Comparison of ENCODE assay signal across 35 cellular contexts in the genomic region with DNA sequence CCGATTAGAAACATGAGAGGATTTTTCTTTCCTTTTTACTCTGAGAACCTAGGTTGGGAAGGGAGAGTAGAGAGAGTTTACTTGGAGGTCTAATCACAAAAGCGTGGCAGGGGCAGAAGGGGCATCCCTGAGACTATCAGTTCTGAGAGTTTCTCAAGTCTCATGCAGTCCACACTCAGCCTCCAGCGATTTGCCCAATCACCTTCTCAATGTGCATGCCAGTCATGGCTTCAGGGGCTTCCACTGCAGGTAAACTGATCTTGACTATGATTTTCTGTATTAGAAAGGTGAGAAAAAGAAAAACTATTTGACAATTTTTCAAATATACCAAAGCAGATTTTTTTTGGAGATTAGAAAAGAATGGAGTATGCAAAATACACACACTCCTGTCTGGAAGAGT.
"Had no signal": no experiment of that assay in that cellular context is flagged by ENCODE, and none has a peak within 500 bp of the region (broad histone marks: within the 10 kb centered on the region; RNA-seq: fewer than 3 reads in every experiment).

No MANE protein-coding gene starts in this region.

- H3K9ac ChIP-seq: KMS-11 had no signal

- H3K4me3 ChIP-seq: MG63 had no signal

- H3K27me3 ChIP-seq: MG63 had no signal

- H3K4me2 ChIP-seq: KMS-11 had no signal

- DNase-seq: Karpas-422, Kasumi-1, MG63, MM.1S, MV-4-11, NCI-H1048, NCI-H1092, NCI-H1092 treated with DMSO at 0.1 percent for 48 hours, NCI-H1105, NCI-H1105 treated with DMSO at 0.1 percent for 48 hours, NCI-H1417, NCI-H1417 treated with DMSO at 0.1 percent for 48 hours, NCI-H1436, NCI-H1436 treated with DMSO at 0.1 percent for 48 hours, NCI-H146, NCI-H1694, NCI-H1694 treated with DMSO at 0.1 percent for 48 hours, NCI-H187, NCI-H187 treated with DMSO at 0.1 percent for 48 hours, NCI-H1930, NCI-H2029, NCI-H2029 treated with DMSO at 0.1 percent for 48 hours, NCI-H2081, NCI-H2107, NCI-H2171, NCI-H2171 treated with DMSO at 0.1 percent for 48 hours, NCI-H2227 treated with DMSO at 0.1 percent for 48 hours, NCI-H226, NCI-H345, NCI-H446, NCI-H446 treated with DMSO at 0.1 percent for 48 hours, NCI-H510A, NCI-H510A treated with DMSO at 0.1 percent for 48 hours, NCI-H524 had no signal

- H3K27ac ChIP-seq: KMS-11 had no signal

- H3K9me3 ChIP-seq: MG63 had no signal

- H3K36me3 ChIP-seq: MG63 had no signal
